Comparison of ENCODE assay signal across 24 cellular contexts in the genomic region with DNA sequence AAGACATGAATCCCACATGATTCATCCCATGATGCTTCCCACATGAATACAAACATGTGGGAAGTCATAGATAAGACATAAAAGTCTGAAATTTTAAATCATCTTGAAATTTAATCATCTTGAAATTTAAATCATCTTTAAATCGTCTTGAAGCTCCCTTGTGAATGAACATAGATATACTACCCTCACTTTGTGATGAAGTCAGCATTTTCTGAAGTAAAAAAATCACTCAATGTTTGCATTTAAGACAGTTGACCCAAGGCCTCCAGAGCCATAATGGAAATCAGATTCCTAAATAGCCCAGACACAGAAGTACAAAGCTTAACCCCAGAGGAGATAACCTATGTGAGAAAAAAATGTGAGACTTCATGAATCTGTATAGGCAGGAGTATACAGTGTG.
DNase-seq lines count a peak whose midpoint lies in the region; ATAC-seq, FAIRE-seq and TF ChIP-seq lines count a peak whose summit lies in the region.
"Had no signal": no experiment of that assay in that cellular context is flagged by ENCODE, and none has a peak within 500 bp of the region (broad histone marks: within the 10 kb centered on the region; RNA-seq: fewer than 3 reads in every experiment).

No MANE protein-coding gene starts in this region.

- ATAC-seq in HepG2 (no peak), right lobe of liver (no peak), IMR-90 (ENCODE audit: low read depth) (no peak), aorta (ENCODE audit: low FRiP score) (no peak), HG03469 (IDR thresholded peaks at IDR 0.05; ENCODE audit: unreplicated experiment) (no peak)

- H2BK15ac ChIP-seq in IMR-90 (ENCODE audit: low read depth, low read length) = no peak overlapping the region

- TF ChIP-seq RAD21 in HepG2 (CRISPR knock-in tag; IDR thresholded peaks at IDR 0.05) = no peak
- TF ChIP-seq RAD21 in IMR-90 (IDR thresholded peaks at IDR 0.05; ENCODE audit: low read length) = no peak

- intact Hi-C loops in HepG2 (cut with micrococcal nuclease; ENCODE audit: unreplicated experiment) = loop anchor here (5.0 kb wide), 1 partner anchor 247 kb away; no protein-coding TSS in a partner anchor
- intact Hi-C loops in right lobe of liver (cut with DNase I) = no loop called here
- intact Hi-C loops in IMR-90 (cut with micrococcal nuclease) = no loop called here
- intact Hi-C loops in aorta (cut with DNase I) = no loop called here

- H2BK5ac ChIP-seq in IMR-90 (ENCODE audit: low read depth, low read length, poor library complexity, severe bottlenecking) = no peak overlapping the region

- H3K4me1 ChIP-seq in HepG2 (ENCODE audit: insufficient read depth, low read length) (no peaks in the 10 kb centered on the region), right lobe of liver (no peaks in the 10 kb centered on the region), IMR-90 (ENCODE audit: control insufficient read depth, insufficient read depth, low read length) (no peaks in the 10 kb centered on the region), aorta (ENCODE audit: control insufficient read depth in 1 of 2, insufficient read depth in 2 of 2, low read length in 2 of 2) (no peaks in the 10 kb centered on the region)
- H3K4me1 ChIP-seq: BE2C, BLaER1 had no signal

- H3K79me1 ChIP-seq in IMR-90 (ENCODE audit: low read depth in 1 of 2, low read length in 2 of 2) = no peaks in the 10 kb centered on the region

- H3K4ac ChIP-seq in IMR-90 (ENCODE audit: low read depth, low read length) = no peak overlapping the region

- H2AK5ac ChIP-seq in IMR-90 (ENCODE audit: low read depth, low read length) = no peak overlapping the region

- H3K9me3 ChIP-seq in HepG2 (ENCODE audit: low read length) (no peaks in the 10 kb centered on the region), right lobe of liver (no peaks in the 10 kb centered on the region), IMR-90 (ENCODE audit: control insufficient read depth, insufficient read depth, low read length) (peaks cover 4% of the 10 kb centered on the region), aorta (ENCODE audit: control insufficient read depth, low read length) (no peaks in the 10 kb centered on the region)
- H3K9me3 ChIP-seq: BE2C, BLaER1 had no signal

- WGBS in HepG2 (ENCODE audit: low lambda C conversion rate) = 0% methylated on average over 1 of the region's 1 CpG
- WGBS in right lobe of liver (ENCODE audit: insufficient coverage, low coverage, low lambda C conversion rate, missing lambda C conversion rate) = 33% methylated on average over 1 of the region's 1 CpG
- WGBS in IMR-90 (ENCODE audit: extremely low coverage in 2 of 2, insufficient read length in 1 of 2), 2 experiments = no CpG with 5 or more reads among the region's 1 CpG
- 32 to 41% methylated on average over 1 of the region's 1 CpG for WGBS in aorta, 2 donors

- H4K5ac ChIP-seq in IMR-90 (ENCODE audit: low read depth, low read length) = no peak overlapping the region

- no peak overlapping the region for H2BK120ac ChIP-seq in IMR-90 (ENCODE audit: low read depth, low read length)

- TF ChIP-seq POLR2A in HepG2 (IDR thresholded peaks at IDR 0.05; ENCODE audit: insufficient read depth in 1 of 2, low read depth in 2 of 2, low read length in 2 of 2) (no peak), right lobe of liver (IDR thresholded peaks at IDR 0.05) (no peak), IMR-90 (IDR thresholded peaks at IDR 0.05; ENCODE audit: low read depth, low read length) (no peak)

- TF ChIP-seq EP300 in HepG2 (IDR thresholded peaks at IDR 0.05; ENCODE audit: low read depth in 2 of 2, low read length in 2 of 2) (no peak), HepG2 (CRISPR knock-in tag; IDR thresholded peaks at IDR 0.05; ENCODE audit: borderline replicate concordance) (no peak)

- H3K4me2 ChIP-seq in HepG2 (ENCODE audit: low read depth, low read length) = no peak overlapping the region
- H3K4me2 ChIP-seq in IMR-90 (ENCODE audit: low read depth, low read length) = no peak overlapping the region
- H3K4me2 ChIP-seq: BLaER1 had no signal

- H3K56ac ChIP-seq in IMR-90 (ENCODE audit: extremely low read depth, insufficient read depth, low read length) = no peak overlapping the region

- no peaks in the 10 kb centered on the region for H3K79me2 ChIP-seq in HepG2 (ENCODE audit: insufficient read depth, low read length)

- H3K27ac ChIP-seq in HepG2 (ENCODE audit: extremely low read length, insufficient read depth, low read length) = no peak overlapping the region
- no peak overlapping the region for H3K27ac ChIP-seq in right lobe of liver
- H3K27ac ChIP-seq in IMR-90 (ENCODE audit: insufficient read depth, low read length) = no peak overlapping the region
- H3K27ac ChIP-seq in aorta (ENCODE audit: low read depth in 1 of 2, low read length in 2 of 2) = no peak overlapping the region
- H3K27ac ChIP-seq: 22Rv1, BLaER1 had no signal

- no peak overlapping the region for H4K91ac ChIP-seq in IMR-90 (ENCODE audit: insufficient read depth, low read depth, low read length)

- no peak overlapping the region for H3K23ac ChIP-seq in IMR-90 (ENCODE audit: low read depth, low read length)

- BruUV-seq in HepG2 (replicated peaks; lab: Mats Ljungman, UMichigan) (no TSS peak), IMR-90 (replicated peaks; lab: Mats Ljungman, UMichigan) (no TSS peak)

- no peak for TF ChIP-seq CTCF in HepG2 (CRISPR knock-in tag; IDR thresholded peaks at IDR 0.05)
- no peak for TF ChIP-seq CTCF in right lobe of liver (IDR thresholded peaks at IDR 0.05)
- no peak for TF ChIP-seq CTCF in IMR-90 (conservative IDR thresholded peaks at IDR 0.05; ENCODE audit: low read depth, low read length)

- H3K14ac ChIP-seq in IMR-90 (replicated peaks; ENCODE audit: low read depth, low read length) = no peak overlapping the region

- H4K8ac ChIP-seq in IMR-90 (ENCODE audit: low read depth in 2 of 2, low read length in 2 of 2) = no peak overlapping the region

- no peak overlapping the region for H3K18ac ChIP-seq in IMR-90 (ENCODE audit: low read depth, low read length)

- H2AK9ac ChIP-seq in IMR-90 (replicated peaks; ENCODE audit: low read depth, low read length, poor library complexity) = no peak overlapping the region

- in situ Hi-C loops in HepG2 (cut with HindIII; ENCODE audit: extremely low pct_ligation_motif_present, low pct_unique_long_range_greater_than_20kb) = no loop called here
- in situ Hi-C loops in IMR-90 (cut with MboI; ENCODE audit: low sequenced_read_pairs) = no loop called here

- H3K27me3 ChIP-seq in HepG2 (ENCODE audit: control insufficient read depth in 1 of 2, insufficient read depth in 2 of 2, low read length in 2 of 2) = no peaks in the 10 kb centered on the region; a peak in 1 of 5 replicates
- H3K27me3 ChIP-seq in right lobe of liver = no peaks in the 10 kb centered on the region
- no peaks in the 10 kb centered on the region for H3K27me3 ChIP-seq in IMR-90 (ENCODE audit: control insufficient read depth, insufficient read depth, low read length)
- no peaks in the 10 kb centered on the region for H3K27me3 ChIP-seq in aorta (ENCODE audit: control insufficient read depth in 1 of 2, insufficient read depth in 2 of 2, low read length in 1 of 2)
- H3K27me3 ChIP-seq: BE2C, BLaER1 had no signal

- H4K20me1 ChIP-seq in HepG2 (ENCODE audit: insufficient read depth, low read length) = no peaks in the 10 kb centered on the region
- H4K20me1 ChIP-seq in IMR-90 (ENCODE audit: insufficient read depth, low read length) = no peaks in the 10 kb centered on the region
- H4K20me1 ChIP-seq: BLaER1 had no signal

- no peaks in the 10 kb centered on the region for H3K9me1 ChIP-seq in IMR-90 (ENCODE audit: insufficient read depth, low read length)

- CTCF ChIA-PET in HepG2 (lab: Yijun Ruan, JAX; ENCODE audit: low intra/inter-chr PET ratio, low total read pairs) = no interaction called here
- CTCF ChIA-PET in IMR-90 (lab: Yijun Ruan, JAX) = interaction anchor here (0.7 kb wide), 1 partner anchor 74 kb away, joined by 3 read pairs; no protein-coding TSS in a partner anchor

- H3K4me3 ChIP-seq in HepG2 (replicated peaks in 1 of 3; ENCODE audit: insufficient read depth in 1 of 3, low read depth in 2 of 3, low read length in 3 of 3) (no peak overlapping the region), right lobe of liver (no peak overlapping the region), IMR-90 (ENCODE audit: insufficient read depth, low read depth, low read length) (no peak overlapping the region), aorta (ENCODE audit: low read length in 2 of 2) (no peak overlapping the region)
- H3K4me3 ChIP-seq: BLaER1 had no signal

- no peak for DNase-seq in HepG2 (ENCODE audit: low spot score)
- no peak for DNase-seq in right lobe of liver
- DNase-seq in IMR-90 = no peak
- no peak for DNase-seq in aorta
- DNase-seq: ACHN; BE2C; C1 segment of cervical spinal cord; CD4-positive, alpha-beta memory T cell; CD4-positive, CD25-positive, alpha-beta regulatory T cell; CD8-positive, alpha-beta memory T cell; COR-L47; DMS 273 treated with DMSO at 0.1 percent for 48 hours; DMS153; DMS53; DMS79; DND-41; EL; GF-D8 had no signal

- no peak overlapping the region for H2BK20ac ChIP-seq in IMR-90 (ENCODE audit: low read depth, low read length)

- dilution Hi-C loops in IMR-90 (cut with HindIII; ENCODE audit: low sequenced_read_pairs, unreplicated experiment) = no loop called here

- POLR2A ChIA-PET in HepG2 (lab: Yijun Ruan, JAX) (no interaction called here), IMR-90 (lab: Charles Lee; ENCODE audit: unreplicated experiment) (no interaction called here)

- H3K9ac ChIP-seq in HepG2 (ENCODE audit: insufficient read depth, low read depth, low read length) (no peak overlapping the region), IMR-90 (ENCODE audit: low read depth, low read length) (no peak overlapping the region)
- H3K9ac ChIP-seq: BLaER1 had no signal

- no peak for FAIRE-seq in HepG2 (lab: Jason Lieb, UNC)
- FAIRE-seq: G401.6, GM12891, GM19239 had no signal

- H3K36me3 ChIP-seq in HepG2 (replicated peaks in 1 of 2; ENCODE audit: control insufficient read depth in 1 of 2, insufficient read depth in 2 of 2, low read length in 2 of 2) (no peaks in the 10 kb centered on the region), right lobe of liver (no peaks in the 10 kb centered on the region), IMR-90 (ENCODE audit: control insufficient read depth, insufficient read depth, low read length) (no peaks in the 10 kb centered on the region), aorta (ENCODE audit: control insufficient read depth in 1 of 2, insufficient read depth in 2 of 2, low read length in 1 of 2) (no peaks in the 10 kb centered on the region)
- H3K36me3 ChIP-seq: BE2C, BLaER1 had no signal

- H2AFZ ChIP-seq in HepG2 (ENCODE audit: low read length) (no peak overlapping the region), IMR-90 (replicated peaks; ENCODE audit: low read length, poor library complexity) (no peak overlapping the region)

TF ChIP-seq in HepG2, 621 proteins besides CTCF, POLR2A, EP300 and RAD21 (continues in another document):
- TF ChIP-seq PTBP1 (IDR thresholded peaks at IDR 0.05; ENCODE audit: low read depth, low read length, poor library complexity, severe bottlenecking) (no peak), MAFF (IDR thresholded peaks at IDR 0.05; ENCODE audit: low read depth, low read length) (peak; percentile 90)

TF ChIP-seq in IMR-90, 13 proteins besides CTCF, POLR2A, EP300 and RAD21 (continues in another document):
- peak; percentile 84 for TF ChIP-seq MAFK (IDR thresholded peaks at IDR 0.05; ENCODE audit: low read depth, low read length)
